Comparison of ENCODE assay signal across 23 cellular contexts in genomic region chr7:96167424-96167823, GRCh38.
DNase-seq lines count a peak whose midpoint lies in the region; ATAC-seq, FAIRE-seq and TF ChIP-seq lines count a peak whose summit lies in the region.
"Had no signal": no experiment of that assay in that cellular context is flagged by ENCODE, and none has a peak within 500 bp of the region (broad histone marks: within the 10 kb centered on the region; RNA-seq: fewer than 3 reads in every experiment).

No MANE protein-coding gene starts in this region.

- TF ChIP-seq RAD21 in GM12878 (IDR thresholded peaks at IDR 0.05; ENCODE audit: insufficient read depth, low read depth, low read length) = no peak

- SMC1A ChIA-PET in GM12878 (lab: Charles Lee; ENCODE audit: uncharacterized antibody, unreplicated experiment) = interaction anchor here (1.2 kb wide), 1 partner anchor 13 kb away, joined by 3 read pairs; no protein-coding TSS in a partner anchor

- no peaks in the 10 kb centered on the region for H3K79me2 ChIP-seq in GM12878 (ENCODE audit: control insufficient read depth, insufficient read depth, low read length)

- H3K27me3 ChIP-seq in GM12878 (replicated peaks in 1 of 2; ENCODE audit: control insufficient read depth in 2 of 2, insufficient read depth in 2 of 2, low read length in 1 of 2) = no peaks in the 10 kb centered on the region
- H3K27me3 ChIP-seq in right cardiac atrium (ENCODE audit: control insufficient read depth, insufficient read depth) = no peaks in the 10 kb centered on the region
- H3K27me3 ChIP-seq: ascending aorta; BLaER1 treated with 17β-estradiol and CSF1 and Interleukin-3, amounts not matched to agents 10 nM and 100 nM; heart right ventricle; Peyer's patch; SJSA1; upper lobe of left lung had no signal

- no peak for TF ChIP-seq EP300 in GM12878 (IDR thresholded peaks at IDR 0.05; ENCODE audit: borderline replicate concordance in 1 of 2, control insufficient read depth in 1 of 2, low read depth in 2 of 2, low read length in 2 of 2)

- POLR2A ChIA-PET in GM12878 (lab: Charles Lee) = no interaction called here

- no peaks in the 10 kb centered on the region for H4K20me1 ChIP-seq in GM12878 (ENCODE audit: control insufficient read depth, insufficient read depth)

- 0% methylated on average over 1 of the region's 1 CpG for WGBS in GM12878 (ENCODE audit: insufficient coverage, insufficient replicate concordance, low lambda C conversion rate, missing lambda C conversion rate)
- WGBS in right cardiac atrium = 97% methylated on average over 1 of the region's 1 CpG

- H3K9ac ChIP-seq in GM12878 (ENCODE audit: control insufficient read depth, insufficient read depth, low read length) = no peak overlapping the region
- H3K9ac ChIP-seq: BLaER1 treated with 17β-estradiol and CSF1 and Interleukin-3, amounts not matched to agents 10 nM and 100 nM had no signal

- CTCF ChIA-PET in GM12878 (lab: Yijun Ruan, JAX) = no interaction called here

- FAIRE-seq in GM12878 (lab: Jason Lieb, UNC) = no peak
- FAIRE-seq: K562 had no signal

- H3K4me3 ChIP-seq in GM12878 (no peak overlapping the region), right cardiac atrium (ENCODE audit: low read length) (no peak overlapping the region)
- H3K4me3 ChIP-seq: ascending aorta; BLaER1 treated with 17β-estradiol and CSF1 and Interleukin-3, amounts not matched to agents 10 nM and 100 nM; heart right ventricle; K562; Peyer's patch; SJSA1; upper lobe of left lung had no signal

- no peak for TF ChIP-seq POLR2A in GM12878 (IDR thresholded peaks at IDR 0.05; ENCODE audit: low read depth, low read length)

- no peaks in the 10 kb centered on the region for H3K4me1 ChIP-seq in GM12878 (ENCODE audit: control insufficient read depth, insufficient read depth, low read length)
- no peaks in the 10 kb centered on the region for H3K4me1 ChIP-seq in right cardiac atrium (ENCODE audit: control insufficient read depth, insufficient read depth, low read length)
- H3K4me1 ChIP-seq: BLaER1 treated with 17β-estradiol and CSF1 and Interleukin-3, amounts not matched to agents 10 nM and 100 nM; heart right ventricle; Peyer's patch; upper lobe of left lung had no signal

- no TSS peak for BruUV-seq in GM12878 (replicated peaks; lab: Mats Ljungman, UMichigan)

- no peaks in the 10 kb centered on the region for H3K9me3 ChIP-seq in GM12878 (replicated peaks; ENCODE audit: control insufficient read depth, insufficient read depth, low read length)
- no peaks in the 10 kb centered on the region for H3K9me3 ChIP-seq in right cardiac atrium (ENCODE audit: control insufficient read depth, low read length)
- H3K9me3 ChIP-seq: ascending aorta; BLaER1 treated with 17β-estradiol and CSF1 and Interleukin-3, amounts not matched to agents 10 nM and 100 nM; heart right ventricle; Peyer's patch; SJSA1; upper lobe of left lung had no signal

- peak; percentile 9 for DNase-seq in GM12878 (ENCODE audit: low read depth, low spot score)
- DNase-seq in right cardiac atrium = no peak
- DNase-seq in activated CD8-positive, alpha-beta memory T cell treated with anti-CD3 and anti-CD28 coated beads, Interleukin-2, amount 50 U/mL, for 48 hours = no peak
- DNase-seq in A172 (ENCODE audit: low spot score) = no peak
- DNase-seq: activated CD4-positive, alpha-beta T cell treated with anti-CD3 and anti-CD28 coated beads for 4 hours; heart right ventricle; HFFc6; naive thymus-derived CD4-positive, alpha-beta T cell; NCI-H1694 treated with DMSO at 0.1 percent for 48 hours; NCI-H446; Peyer's patch; retina; stimulated activated CD4-positive, alpha-beta T cell treated with anti-CD3 and anti-CD28 coated beads, Interleukin-12 subunit alpha, Interleukin-12 subunit beta, amount 100 ng/mL, for 4 hours; upper lobe of left lung had no signal

- RAD21 ChIA-PET in GM12878 (lab: Charles Lee; ENCODE audit: unreplicated experiment) = interaction anchor here (0.5 kb wide), 1 partner anchor 323 kb away, joined by 3 read pairs; no protein-coding TSS in a partner anchor

- TF ChIP-seq CTCF in GM12878 (IDR thresholded peaks at IDR 0.05 in 2 of 3, conservative IDR thresholded peaks at IDR 0.05 in 1 of 3; ENCODE audit: control insufficient read depth in 2 of 3, extremely low read depth in 1 of 3, insufficient read depth in 1 of 3, low read depth in 3 of 3, low read length in 3 of 3) = no peak

- intact Hi-C loops in GM12878 (cut with micrococcal nuclease; ENCODE audit: unreplicated experiment) (no loop called here), right cardiac atrium (cut with DNase I) (no loop called here)

- no peak overlapping the region for H2AFZ ChIP-seq in GM12878 (ENCODE audit: control insufficient read depth, low read depth, low read length)

- H3K4me2 ChIP-seq in GM12878 (ENCODE audit: control insufficient read depth, insufficient read depth) = no peak overlapping the region
- H3K4me2 ChIP-seq: BLaER1 treated with 17β-estradiol and CSF1 and Interleukin-3, amounts not matched to agents 10 nM and 100 nM had no signal

- H3K27ac ChIP-seq in GM12878 (ENCODE audit: control insufficient read depth, insufficient read depth) (no peak overlapping the region), right cardiac atrium (ENCODE audit: low read length) (no peak overlapping the region)
- H3K27ac ChIP-seq: ascending aorta; BLaER1 treated with 17β-estradiol and CSF1 and Interleukin-3, amounts not matched to agents 10 nM and 100 nM; heart right ventricle; Peyer's patch; SJSA1; upper lobe of left lung had no signal

- H3K36me3 ChIP-seq in GM12878 (ENCODE audit: control insufficient read depth in 2 of 2, insufficient read depth in 2 of 2, low read length in 1 of 2) = peaks cover 0 to 11% of the 10 kb centered on the region in 2 experiments

- ATAC-seq in GM18502 (IDR thresholded peaks at IDR 0.05; ENCODE audit: poor library complexity, unreplicated experiment) (peak; percentile 47), GM21447 (IDR thresholded peaks at IDR 0.05; ENCODE audit: unreplicated experiment) (peak; percentile 72), HG03442 (IDR thresholded peaks at IDR 0.05; ENCODE audit: unreplicated experiment) (peak; percentile 68), GM12878 (peak; percentile 77), right cardiac atrium (no peak), GM21360 (IDR thresholded peaks at IDR 0.05; ENCODE audit: unreplicated experiment) (no peak)
- ATAC-seq: heart right ventricle; K562; left lobe of liver; naive thymus-derived CD4-positive, alpha-beta T cell had no signal

- in situ Hi-C loops in GM12878 (cut with MboI) = no loop called here

TF ChIP-seq in GM12878, 131 proteins besides CTCF, POLR2A, EP300 and RAD21 (continues in another document):
- TF ChIP-seq SUPT20H (IDR thresholded peaks at IDR 0.05; ENCODE audit: borderline replicate concordance, control insufficient read depth, low read depth, low read length) = no peak
- TF ChIP-seq MTA2 (IDR thresholded peaks at IDR 0.05; ENCODE audit: low read depth) = peak; percentile 65; the same call in 1 of the 2 replicates
- TF ChIP-seq TBL1XR1 (IDR thresholded peaks at IDR 0.05; ENCODE audit: low read depth, low read length) = no peak
- peak; percentile 92 for TF ChIP-seq MEF2B (IDR thresholded peaks at IDR 0.05; ENCODE audit: partially characterized antibody, poor library complexity, severe bottlenecking)
- no peak for TF ChIP-seq JUNB (IDR thresholded peaks at IDR 0.05)
- no peak for TF ChIP-seq BRCA1 (IDR thresholded peaks at IDR 0.05; ENCODE audit: low read depth, low read length)
- peak; percentile 24; the same call in 1 of the 2 replicates for TF ChIP-seq IKZF1 (conservative IDR thresholded peaks at IDR 0.05)
- no peak for TF ChIP-seq E2F8 (IDR thresholded peaks at IDR 0.05; ENCODE audit: low read depth, partially characterized antibody)
- no peak for TF ChIP-seq HDAC6 (IDR thresholded peaks at IDR 0.05; ENCODE audit: unreplicated experiment)
- no peak for TF ChIP-seq NKRF (conservative IDR thresholded peaks at IDR 0.05)

Comparison
In these comparisons a context has a peak if more than half of its experiments do, and no peak if none do; other contexts are left out.
1. ATAC-seq: peak in GM18502 (single experiment), GM21447 (single experiment), HG03442 (single experiment) and GM12878 (single experiment); none in right cardiac atrium (0 of 2) and GM21360 (single experiment).